1 cellular context compared by ENCODE assay signal in genomic region chr7:127347567-127348246, GRCh38.
TF ChIP-seq lines count a peak whose summit lies in the region.

No MANE protein-coding gene starts in this region.

TF ChIP-seq in GM23338, 12 proteins besides CTCF, POLR2A, EP300 and RAD21 (continued from another document):
- TF ChIP-seq ZNF462 (CRISPR knock-in tag; IDR thresholded peaks at IDR 0.05) (no peak), ETS1 (IDR thresholded peaks at IDR 0.05) (no peak), EZH2phosphoT487 (IDR thresholded peaks at IDR 0.05; ENCODE audit: unreplicated experiment) (no peak), CREB1 (CRISPR knock-in tag; IDR thresholded peaks at IDR 0.05; ENCODE audit: low read depth) (no peak), ZNF331 (CRISPR knock-in tag; IDR thresholded peaks at IDR 0.05; ENCODE audit: low read depth) (no peak), POLR2AphosphoS5 (IDR thresholded peaks at IDR 0.05; ENCODE audit: low read depth) (no peak), ZNF114 (CRISPR knock-in tag; IDR thresholded peaks at IDR 0.05) (no peak), EZH2 (IDR thresholded peaks at IDR 0.05; ENCODE audit: low read depth, unreplicated experiment) (no peak)
